Comparison of ENCODE assay signal across 19 cellular contexts in genomic region chr12:18345021-18345735, GRCh38.
A peak's percentile ranks its signal among the peaks of the same experiment; 100 is the strongest.
DNase-seq lines count a peak whose midpoint lies in the region; TF ChIP-seq lines count a peak whose summit lies in the region.
"Had no signal": no experiment of that assay in that cellular context is flagged by ENCODE, and none has a peak within 500 bp of the region (broad histone marks: within the 10 kb centered on the region; RNA-seq: fewer than 3 reads in every experiment).

No MANE protein-coding gene starts in this region.

- no peaks in the 10 kb centered on the region for H3K4me1 ChIP-seq in CD4-positive, alpha-beta memory T cell (ENCODE audit: insufficient read depth, low read length)
- no peaks in the 10 kb centered on the region for H3K4me1 ChIP-seq in esophagus squamous epithelium
- H3K4me1 ChIP-seq: adrenal gland had no signal

- H3K4me3 Mint-ChIP-seq in CD4-positive, alpha-beta memory T cell: no peak overlapping the region
- H3K4me3 Mint-ChIP-seq: activated CD4-positive, alpha-beta T cell treated with anti-CD3 and anti-CD28 coated beads, Interleukin-2, amount 10 ng/mL, durations not matched to agents 24 days and 14 days had no signal

- no peak overlapping the region for H3K27ac Mint-ChIP-seq in CD4-positive, alpha-beta memory T cell
- H3K27ac Mint-ChIP-seq: activated CD4-positive, alpha-beta T cell treated with anti-CD3 and anti-CD28 coated beads, Interleukin-2, amount 10 ng/mL, durations not matched to agents 24 days and 14 days had no signal

- intact Hi-C loops in CD4-positive, alpha-beta memory T cell (cut with micrococcal nuclease): no loop called here
- intact Hi-C loops in esophagus squamous epithelium (cut with DNase I): no loop called here

- H3K27me3 ChIP-seq in CD4-positive, alpha-beta memory T cell (ENCODE audit: insufficient read depth, low read length): no peaks in the 10 kb centered on the region
- H3K27me3 ChIP-seq in esophagus squamous epithelium: no peaks in the 10 kb centered on the region
- H3K27me3 ChIP-seq: adrenal gland, MG63 had no signal

- CTCF ChIA-PET in CD4-positive, alpha-beta memory T cell (lab: Charles Lee; ENCODE audit: partially characterized antibody): no interaction called here

- 60 to 68% methylated on average over 3 of the region's 3 CpGs for WGBS in esophagus squamous epithelium, 2 donors

- no peaks in the 10 kb centered on the region for H3K36me3 ChIP-seq in CD4-positive, alpha-beta memory T cell (ENCODE audit: insufficient read depth, low read length)
- H3K36me3 ChIP-seq in esophagus squamous epithelium: peaks cover 0 to 4% (median 0%) of the 10 kb centered on the region in 3 donors
- H3K36me3 ChIP-seq: adrenal gland, MG63 had no signal

- peaks cover 0 to 4% (median under 1%) of the 10 kb centered on the region in 8 donors for H3K9me3 Mint-ChIP-seq in CD4-positive, alpha-beta memory T cell
- H3K9me3 Mint-ChIP-seq: activated CD4-positive, alpha-beta T cell treated with anti-CD3 and anti-CD28 coated beads, Interleukin-2, amount 10 ng/mL, durations not matched to agents 24 days and 14 days had no signal

- H3K27ac ChIP-seq in CD4-positive, alpha-beta memory T cell (ENCODE audit: low read depth, low read length): no peak overlapping the region
- no peak overlapping the region for H3K27ac ChIP-seq in esophagus squamous epithelium

- H3K27me3 Mint-ChIP-seq in CD4-positive, alpha-beta memory T cell: no peaks in the 10 kb centered on the region
- H3K27me3 Mint-ChIP-seq: activated CD4-positive, alpha-beta T cell treated with anti-CD3 and anti-CD28 coated beads, Interleukin-2, amount 10 ng/mL, durations not matched to agents 24 days and 14 days had no signal

- DNase-seq in ACHN (peak; percentile 14), GDM1 (lab: John Stamatoyannopoulos, UW) (peak; percentile 11), astrocyte of the cerebellum (ENCODE audit: low read depth) (peak; percentile 19), kidney glomerular epithelial cell (lab: John Stamatoyannopoulos, UW) (peak; percentile 11), esophagus squamous epithelium (lab: John Stamatoyannopoulos, UW) (no peak), hepatic stellate cell (ENCODE audit: low spot score) (no peak), NCI-H2227 (lab: John Stamatoyannopoulos, UW; ENCODE audit: unreplicated experiment) (no peak)
- DNase-seq in CD4-positive, alpha-beta memory T cell: no peak
- DNase-seq: activated CD4-positive, alpha-beta T cell treated with anti-CD3 and anti-CD28 coated beads, Interleukin-2, amount 10 ng/mL, durations not matched to agents 24 days and 14 days; activated gamma-delta T cell; caudate nucleus; COR-L47; MG63; NCI-H1930; NCI-H510A; RPMI8226; stimulated activated CD4-positive, alpha-beta T cell treated with anti-CD3 and anti-CD28 coated beads, Interleukin-12 subunit alpha, Interleukin-12 subunit beta, amount 100 ng/mL, for 4 hours; substantia nigra had no signal

- H3K9me3 ChIP-seq in CD4-positive, alpha-beta memory T cell (ENCODE audit: control insufficient read depth in 1 of 2, low read length in 2 of 2): no peaks in the 10 kb centered on the region
- H3K9me3 ChIP-seq in esophagus squamous epithelium: no peaks in the 10 kb centered on the region
- H3K9me3 ChIP-seq: MG63 had no signal

- no peak for TF ChIP-seq POLR2A in esophagus squamous epithelium (IDR thresholded peaks at IDR 0.05)

- no peak for TF ChIP-seq CTCF in astrocyte of the cerebellum (IDR thresholded peaks at IDR 0.05; ENCODE audit: low read depth, low read length, missing control alignments)
- TF ChIP-seq CTCF in esophagus squamous epithelium (IDR thresholded peaks at IDR 0.05): no peak

- in situ Hi-C loops in ACHN (cut with HindIII; ENCODE audit: low pct_ligation_motif_present, low pct_unique_long_range_greater_than_20kb, low sequenced_read_pairs): no loop called here
- in situ Hi-C loops in astrocyte of the cerebellum (cut with HindIII; ENCODE audit: low sequenced_read_pairs): no loop called here

- POLR2A ChIA-PET in CD4-positive, alpha-beta memory T cell (lab: Charles Lee; ENCODE audit: partially characterized antibody): no interaction called here

- H3K4me3 ChIP-seq in astrocyte of the cerebellum (ENCODE audit: low read depth, low read length) (no peak overlapping the region), esophagus squamous epithelium (no peak overlapping the region)
- H3K4me3 ChIP-seq in CD4-positive, alpha-beta memory T cell (ENCODE audit: low read length in 2 of 2): no peak overlapping the region
- H3K4me3 ChIP-seq: adrenal gland, MG63 had no signal

- H3K4me1 Mint-ChIP-seq in CD4-positive, alpha-beta memory T cell: no peaks in the 10 kb centered on the region
- H3K4me1 Mint-ChIP-seq: activated CD4-positive, alpha-beta T cell treated with anti-CD3 and anti-CD28 coated beads, Interleukin-2, amount 10 ng/mL, durations not matched to agents 24 days and 14 days had no signal

- no peaks in the 10 kb centered on the region for H3K36me3 Mint-ChIP-seq in CD4-positive, alpha-beta memory T cell

Comparison
In these comparisons a context has a peak if more than half of its experiments do, and no peak if none do; other contexts are left out.
1. DNase-seq: peak in ACHN (single experiment), GDM1 (single experiment), astrocyte of the cerebellum (single experiment) and kidney glomerular epithelial cell (single experiment); none in CD4-positive, alpha-beta memory T cell (0 of 5), esophagus squamous epithelium (single experiment), hepatic stellate cell (single experiment) and NCI-H2227 (single experiment).